In genomic region chr12:18439541-18439940, GRCh38 we compare ENCODE assay signal across 33 cellular contexts.
DNase-seq lines count a peak whose midpoint lies in the region; TF ChIP-seq lines count a peak whose summit lies in the region.
"Had no signal": no experiment of that assay in that cellular context is flagged by ENCODE, and none has a peak within 500 bp of the region (broad histone marks: within the 10 kb centered on the region; RNA-seq: fewer than 3 reads in every experiment).

No MANE protein-coding gene starts in this region.

- H3K36me3 Mint-ChIP-seq in endothelial cell (ENCODE audit: low read depth, unreplicated experiment), result no peaks in the 10 kb centered on the region
- H3K36me3 Mint-ChIP-seq: activated naive CD4-positive, alpha-beta T cell treated with anti-CD3 and anti-CD28 coated beads, Interleukin-2, amount 50 U/mL, for 72 hours; mesothelial cell of epicardium had no signal

- no peaks in the 10 kb centered on the region for H3K9me3 ChIP-seq in tibial artery
- H3K9me3 ChIP-seq: HAP-1, thoracic aorta, uterus had no signal

- H3K4me1 ChIP-seq in tibial artery, result peaks cover 0 to 6% (median 0%) of the 10 kb centered on the region in 4 donors
- H3K4me1 ChIP-seq: HAP-1, parathyroid adenoma, uterus had no signal

- no peak overlapping the region for H3K27ac ChIP-seq in tibial artery
- H3K27ac ChIP-seq: HL-60, parathyroid adenoma, thoracic aorta, uterus, WERI-Rb-1 had no signal

- H3K4me3 ChIP-seq in cardiac fibroblast (replicated peaks in 1 of 2; ENCODE audit: low read depth in 2 of 2, low read length in 2 of 2), result no peak overlapping the region
- H3K4me3 ChIP-seq in foreskin fibroblast (ENCODE audit: low read depth in 1 of 2, low read length in 2 of 2), result no peak overlapping the region
- no peak overlapping the region for H3K4me3 ChIP-seq in tibial artery
- H3K4me3 ChIP-seq: GM12878, HAP-1, thoracic aorta, uterus had no signal

- no peaks in the 10 kb centered on the region for H3K4me1 Mint-ChIP-seq in endothelial cell (ENCODE audit: unreplicated experiment)
- H3K4me1 Mint-ChIP-seq: central memory CD8-positive, alpha-beta T cell; stimulated activated naive CD8-positive, alpha-beta T cell treated with anti-CD3 and anti-CD28 coated beads, Interleukin-15, amount 100 ng/mL, for 72 hours had no signal

- H3K27me3 Mint-ChIP-seq in endothelial cell (ENCODE audit: unreplicated experiment), result no peaks in the 10 kb centered on the region
- H3K27me3 Mint-ChIP-seq: central memory CD8-positive, alpha-beta T cell; dendritic cell treated with granulocyte-macrophage colony-stimulating factor and Interleukin-4, amounts not matched to agents 40 ng/mL and 50 ng/mL, for 4 days; stimulated activated naive CD8-positive, alpha-beta T cell treated with anti-CD3 and anti-CD28 coated beads, Interleukin-15, amount 100 ng/mL, for 72 hours had no signal

- no peak overlapping the region for H3K27ac Mint-ChIP-seq in endothelial cell (ENCODE audit: unreplicated experiment)
- H3K27ac Mint-ChIP-seq: activated naive CD4-positive, alpha-beta T cell treated with anti-CD3 and anti-CD28 coated beads, Interleukin-2, amount 50 U/mL, for 72 hours; dendritic cell treated with granulocyte-macrophage colony-stimulating factor and Interleukin-4, amounts not matched to agents 40 ng/mL and 50 ng/mL, for 4 days; mesothelial cell of epicardium; stimulated activated naive CD8-positive, alpha-beta T cell treated with anti-CD3 and anti-CD28 coated beads, Interleukin-15, amount 100 ng/mL, for 72 hours had no signal

- no peak overlapping the region for H3K4me3 Mint-ChIP-seq in endothelial cell (ENCODE audit: unreplicated experiment)
- H3K4me3 Mint-ChIP-seq: central memory CD8-positive, alpha-beta T cell; dendritic cell treated with granulocyte-macrophage colony-stimulating factor and Interleukin-4, amounts not matched to agents 40 ng/mL and 50 ng/mL, for 4 days; mesothelial cell of epicardium; stimulated activated naive CD8-positive, alpha-beta T cell treated with anti-CD3 and anti-CD28 coated beads, Interleukin-15, amount 100 ng/mL, for 72 hours had no signal

- TF ChIP-seq CTCF in cardiac fibroblast (IDR thresholded peaks at IDR 0.05; ENCODE audit: low read depth, low read length) (no peak), foreskin fibroblast (IDR thresholded peaks at IDR 0.05; ENCODE audit: low read depth, low read length) (no peak), tibial artery (IDR thresholded peaks at IDR 0.05) (no peak), endothelial cell (IDR thresholded peaks at IDR 0.05; ENCODE audit: unreplicated experiment) (no peak)

- no peaks in the 10 kb centered on the region for H3K36me3 ChIP-seq in tibial artery
- H3K36me3 ChIP-seq: HAP-1, thoracic aorta, uterus, WERI-Rb-1 had no signal

- intact Hi-C loops in tibial artery (cut with DNase I; ENCODE audit: low total_unique reads), result no loop called here

- peak; percentile 31 for DNase-seq in EL
- DNase-seq in NCI-H460 (ENCODE audit: extremely low read depth, low read depth), result peak; percentile 3
- peak; percentile 25 to 69 for DNase-seq in cardiac fibroblast (ENCODE audit: low read depth in 2 of 2)
- DNase-seq in foreskin fibroblast, result peak; percentile 21 to 49
- no peak for DNase-seq in activated CD4-positive, CD25-positive, alpha-beta regulatory T cell treated with anti-CD3 and anti-CD28 coated beads, Interleukin-2, amount 50 U/mL, for 72 hours
- no peak for DNase-seq in SW480 (ENCODE audit: low spot score)
- DNase-seq in tibial artery, result no peak
- DNase-seq in endothelial cell (ENCODE audit: low spot score), result no peak
- DNase-seq: ACHN; activated CD4-positive, alpha-beta T cell treated with anti-CD3 and anti-CD28 coated beads for 48 hours; activated effector memory CD4-positive, alpha-beta T cell treated with Interleukin-2 at 50 U/mL for 16 hours; DMS 273 treated with DMSO at 0.1 percent for 48 hours; Karpas-422; kidney; left ventricle myocardium superior; NCI-H1417; NCI-H2029 treated with DMSO at 0.1 percent for 48 hours; NCI-H2227 treated with DMSO at 0.1 percent for 48 hours; retina; SIG-M5; stimulated activated naive CD8-positive, alpha-beta T cell treated with anti-CD3 and anti-CD28 coated beads, Interleukin-15, amount 100 ng/mL, for 72 hours; T1000; uterus; WERI-Rb-1 had no signal

- H3K9me3 Mint-ChIP-seq in endothelial cell (ENCODE audit: unreplicated experiment), result no peaks in the 10 kb centered on the region
- H3K9me3 Mint-ChIP-seq: dendritic cell treated with granulocyte-macrophage colony-stimulating factor and Interleukin-4, amounts not matched to agents 40 ng/mL and 50 ng/mL, for 4 days; mesothelial cell of epicardium had no signal

- no peaks in the 10 kb centered on the region for H3K27me3 ChIP-seq in tibial artery
- H3K27me3 ChIP-seq: uterus had no signal

Comparison
In these comparisons a context has a peak if more than half of its experiments do, and no peak if none do; other contexts are left out.
1. DNase-seq: peak in EL (single experiment), NCI-H460 (single experiment), cardiac fibroblast (2 of 2) and foreskin fibroblast (2 of 2); none in activated CD4-positive, CD25-positive, alpha-beta regulatory T cell treated with anti-CD3 and anti-CD28 coated beads, Interleukin-2, amount 50 U/mL, for 72 hours (single experiment), SW480 (single experiment), tibial artery (0 of 2) and endothelial cell (single experiment).